ENCODE assay signal across 20 cellular contexts in the genomic region with DNA sequence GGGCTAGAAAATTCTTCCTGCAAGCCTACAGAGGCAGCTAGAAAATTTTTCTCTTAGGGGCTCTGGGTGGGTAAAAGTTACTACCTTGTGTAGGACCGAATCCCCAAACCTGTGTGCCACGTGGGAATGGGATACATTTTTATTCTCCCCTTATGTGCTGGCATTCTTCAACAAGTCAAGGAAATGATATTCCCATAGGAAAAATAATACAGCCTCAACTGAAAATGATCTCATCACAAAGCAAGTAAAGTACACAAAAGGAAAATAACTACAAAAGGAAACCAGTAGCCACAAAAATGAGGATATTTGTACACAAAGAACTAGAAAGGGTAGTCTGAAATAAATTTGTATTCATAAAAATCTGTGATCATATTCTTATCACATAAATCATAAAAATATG.
DNase-seq lines count a peak whose midpoint lies in the region; ATAC-seq and TF ChIP-seq lines count a peak whose summit lies in the region.
"Had no signal": no experiment of that assay in that cellular context is flagged by ENCODE, and none has a peak within 500 bp of the region (broad histone marks: within the 10 kb centered on the region; RNA-seq: fewer than 3 reads in every experiment).

No MANE protein-coding gene starts in this region.

- H3K27me3 ChIP-seq in ACC112 (ENCODE audit: insufficient read depth, low read length): no peaks in the 10 kb centered on the region
- H3K27me3 ChIP-seq in IMR-90 (ENCODE audit: control insufficient read depth, insufficient read depth, low read length): no peaks in the 10 kb centered on the region
- H3K27me3 ChIP-seq in neural progenitor cell: no peaks in the 10 kb centered on the region
- H3K27me3 ChIP-seq in GM23338 (ENCODE audit: insufficient read depth): no peaks in the 10 kb centered on the region
- peaks cover 5% of the 10 kb centered on the region for H3K27me3 ChIP-seq in effector memory CD4-positive, alpha-beta T cell (replicated peaks; ENCODE audit: control insufficient read depth, insufficient read depth, low read length, poor library complexity, severe bottlenecking)

- H2AFZ ChIP-seq in ACC112 (ENCODE audit: low read length, unreplicated experiment) (peak overlapping the region; percentile 39), IMR-90 (replicated peaks; ENCODE audit: low read length, poor library complexity) (no peak overlapping the region), neural progenitor cell (replicated peaks) (peak overlapping the region; percentile 40), GM23338 (no peak overlapping the region)

- peak overlapping the region; percentile 60 for H3K4me2 ChIP-seq in IMR-90 (ENCODE audit: low read depth, low read length)
- no peak overlapping the region for H3K4me2 ChIP-seq in neural progenitor cell
- no peak overlapping the region for H3K4me2 ChIP-seq in GM23338

- CTCF ChIA-PET in IMR-90 (lab: Yijun Ruan, JAX): interaction anchor here (0.6 kb wide), 1 partner anchor 75 kb away, joined by 3 read pairs; no protein-coding TSS in a partner anchor

- no peaks in the 10 kb centered on the region for H3K9me3 ChIP-seq in IMR-90 (ENCODE audit: control insufficient read depth, insufficient read depth, low read length)
- H3K9me3 ChIP-seq in neural progenitor cell (ENCODE audit: low read depth): no peaks in the 10 kb centered on the region
- no peaks in the 10 kb centered on the region for H3K9me3 ChIP-seq in effector memory CD4-positive, alpha-beta T cell (ENCODE audit: control insufficient read depth, low read length)

- H4K91ac ChIP-seq in IMR-90 (ENCODE audit: insufficient read depth, low read depth, low read length): no peak overlapping the region

- H2AK5ac ChIP-seq in IMR-90 (ENCODE audit: low read depth, low read length): no peak overlapping the region

- TF ChIP-seq CTCF in IMR-90 (conservative IDR thresholded peaks at IDR 0.05; ENCODE audit: low read depth, low read length): no peak
- no peak for TF ChIP-seq CTCF in neural progenitor cell (IDR thresholded peaks at IDR 0.05)
- TF ChIP-seq CTCF in GM23338 (conservative IDR thresholded peaks at IDR 0.05; ENCODE audit: low read depth in 2 of 2): no peak

- no peak for TF ChIP-seq RAD21 in IMR-90 (IDR thresholded peaks at IDR 0.05; ENCODE audit: low read length)

- no peaks in the 10 kb centered on the region for H3K79me1 ChIP-seq in IMR-90 (ENCODE audit: low read depth in 1 of 2, low read length in 2 of 2)

- in situ Hi-C loops in IMR-90 (cut with MboI; ENCODE audit: low sequenced_read_pairs): no loop called here

- H3K27ac ChIP-seq in ACC112 (ENCODE audit: low read depth, low read length) (0 out of 2 replicates have a peak overlapping the region, but pooled peaks have one; percentile 13), IMR-90 (ENCODE audit: insufficient read depth, low read length) (no peak overlapping the region), neural progenitor cell (no peak overlapping the region), GM23338 (ENCODE audit: low read depth) (no peak overlapping the region)
- H3K27ac ChIP-seq in effector memory CD4-positive, alpha-beta T cell (ENCODE audit: insufficient read depth, low read length, poor library complexity, severe bottlenecking): no peak overlapping the region
- H3K27ac ChIP-seq: HL-60 had no signal

- H3K27ac Mint-ChIP-seq in neural progenitor cell (no peak overlapping the region), GM23338 (no peak overlapping the region; the same call in 1 of the 2 replicates)
- H3K27ac Mint-ChIP-seq: B cell, CD14-positive monocyte, HFFc6 had no signal

- intact Hi-C loops in IMR-90 (cut with micrococcal nuclease): no loop called here

- DNase-seq in IMR-90 (no peak), dermis blood vessel endothelial cell (peak; percentile 45), neural progenitor cell (ENCODE audit: low spot score) (no peak), GM23338 (ENCODE audit: low spot score) (no peak)
- no peak for DNase-seq in effector memory CD4-positive, alpha-beta T cell
- DNase-seq: EL, HFFc6, KG1, NCI-H1092 treated with DMSO at 0.1 percent for 48 hours, NCI-H1436 treated with DMSO at 0.1 percent for 48 hours, NCI-H2029, NCI-H2227 treated with DMSO at 0.1 percent for 48 hours, NCI-H524, NCI-H82 had no signal

- dilution Hi-C loops in IMR-90 (cut with HindIII; ENCODE audit: low sequenced_read_pairs, unreplicated experiment): no loop called here

- H3K4me1 Mint-ChIP-seq in neural progenitor cell (no peaks in the 10 kb centered on the region), GM23338 (peaks cover 5% of the 10 kb centered on the region; the same call in 2 of the 3 replicates)
- H3K4me1 Mint-ChIP-seq: B cell, CD14-positive monocyte had no signal

- no CpG with 5 or more reads among the region's 2 CpGs for WGBS in IMR-90 (ENCODE audit: extremely low coverage in 2 of 2, insufficient read length in 1 of 2), 2 experiments

- H3K27me3 Mint-ChIP-seq in neural progenitor cell (ENCODE audit: insufficient read depth, low read depth) (no peaks in the 10 kb centered on the region), GM23338 (ENCODE audit: insufficient read depth, low read depth, poor library complexity) (no peaks in the 10 kb centered on the region)
- H3K27me3 Mint-ChIP-seq: B cell had no signal

- H3K4me3 ChIP-seq in ACC112 (ENCODE audit: low read depth, low read length): no peak overlapping the region
- no peak overlapping the region for H3K4me3 ChIP-seq in IMR-90 (ENCODE audit: insufficient read depth, low read depth, low read length)
- H3K4me3 ChIP-seq in neural progenitor cell: no peak overlapping the region
- no peak overlapping the region for H3K4me3 ChIP-seq in GM23338
- H3K4me3 ChIP-seq in effector memory CD4-positive, alpha-beta T cell (ENCODE audit: insufficient read depth, low read depth, low read length, poor library complexity, severe bottlenecking): no peak overlapping the region

- no peak overlapping the region for H2AK9ac ChIP-seq in IMR-90 (replicated peaks; ENCODE audit: low read depth, low read length, poor library complexity)

- peak overlapping the region; percentile 61; the same call in 1 of the 2 replicates for H2BK20ac ChIP-seq in IMR-90 (ENCODE audit: low read depth, low read length)

- peak overlapping the region; percentile 25; the same call in 1 of the 2 replicates for H2BK120ac ChIP-seq in IMR-90 (ENCODE audit: low read depth, low read length)

- POLR2A ChIA-PET in IMR-90 (lab: Charles Lee; ENCODE audit: unreplicated experiment): no interaction called here

- H3K36me3 Mint-ChIP-seq in neural progenitor cell (no peaks in the 10 kb centered on the region), GM23338 (ENCODE audit: low read depth) (no peaks in the 10 kb centered on the region)
- H3K36me3 Mint-ChIP-seq: CD14-positive monocyte had no signal

- 0 out of 2 replicates have a peak overlapping the region, but pooled peaks have one; percentile 1 for H3K14ac ChIP-seq in IMR-90 (replicated peaks; ENCODE audit: low read depth, low read length)

- peak overlapping the region; percentile 41; the same call in 1 of the 2 replicates for H3K4ac ChIP-seq in IMR-90 (ENCODE audit: low read depth, low read length)

- no peaks in the 10 kb centered on the region for H3F3A ChIP-seq in neural progenitor cell (ENCODE audit: low read depth)
- no peaks in the 10 kb centered on the region for H3F3A ChIP-seq in GM23338 (replicated peaks; ENCODE audit: low read depth)

- H3K56ac ChIP-seq in IMR-90 (ENCODE audit: extremely low read depth, insufficient read depth, low read length): no peak overlapping the region

- H3K9ac ChIP-seq in IMR-90 (ENCODE audit: low read depth, low read length) (no peak overlapping the region), neural progenitor cell (no peak overlapping the region)

- H3K4me1 ChIP-seq in ACC112 (ENCODE audit: control insufficient read depth, insufficient read depth, low read length, unreplicated experiment) (peaks cover 43% of the 10 kb centered on the region), IMR-90 (ENCODE audit: control insufficient read depth, insufficient read depth, low read length) (peaks cover 11% of the 10 kb centered on the region), neural progenitor cell (peaks cover 4% of the 10 kb centered on the region), GM23338 (ENCODE audit: insufficient read depth) (no peaks in the 10 kb centered on the region)
- no peaks in the 10 kb centered on the region for H3K4me1 ChIP-seq in effector memory CD4-positive, alpha-beta T cell (ENCODE audit: control insufficient read depth, insufficient read depth, low read length, poor library complexity, severe bottlenecking)

- H3K18ac ChIP-seq in IMR-90 (ENCODE audit: low read depth, low read length): no peak overlapping the region

- no peaks in the 10 kb centered on the region for H3K9me3 Mint-ChIP-seq in neural progenitor cell
- no peaks in the 10 kb centered on the region for H3K9me3 Mint-ChIP-seq in GM23338
- H3K9me3 Mint-ChIP-seq: CD14-positive monocyte, HFFc6 had no signal

- H4K5ac ChIP-seq in IMR-90 (ENCODE audit: low read depth, low read length): no peak overlapping the region

- no TSS peak for BruUV-seq in IMR-90 (replicated peaks; lab: Mats Ljungman, UMichigan)

- peak overlapping the region in 1 of 2 experiments; percentile 54; a peak in 1 of 4 replicates for H4K8ac ChIP-seq in IMR-90 (ENCODE audit: low read depth in 2 of 2, low read length in 2 of 2)

- no peak overlapping the region for H2BK15ac ChIP-seq in IMR-90 (ENCODE audit: low read depth, low read length)

- no peak overlapping the region for H2BK5ac ChIP-seq in IMR-90 (ENCODE audit: low read depth, low read length, poor library complexity, severe bottlenecking)

- H4K20me1 ChIP-seq in IMR-90 (ENCODE audit: insufficient read depth, low read length) (no peaks in the 10 kb centered on the region), neural progenitor cell (ENCODE audit: low read depth) (no peaks in the 10 kb centered on the region), GM23338 (replicated peaks; ENCODE audit: insufficient read depth) (no peaks in the 10 kb centered on the region)

- TF ChIP-seq POLR2A in IMR-90 (IDR thresholded peaks at IDR 0.05; ENCODE audit: low read depth, low read length): no peak

- no peaks in the 10 kb centered on the region for H3K9me2 ChIP-seq in GM23338 (ENCODE audit: insufficient read depth)

- no peaks in the 10 kb centered on the region; the same call in none of the 2 replicates for H3K9me1 ChIP-seq in IMR-90 (ENCODE audit: insufficient read depth, low read length)

- H3K36me3 ChIP-seq in ACC112 (ENCODE audit: insufficient read depth, low read length): no peaks in the 10 kb centered on the region
- H3K36me3 ChIP-seq in IMR-90 (ENCODE audit: control insufficient read depth, insufficient read depth, low read length): no peaks in the 10 kb centered on the region
- H3K36me3 ChIP-seq in neural progenitor cell: no peaks in the 10 kb centered on the region
- H3K36me3 ChIP-seq in GM23338 (ENCODE audit: insufficient read depth): no peaks in the 10 kb centered on the region
- no peaks in the 10 kb centered on the region for H3K36me3 ChIP-seq in effector memory CD4-positive, alpha-beta T cell (ENCODE audit: control insufficient read depth, insufficient read depth, low read length)

- H3K23ac ChIP-seq in IMR-90 (ENCODE audit: low read depth, low read length): 0 out of 2 replicates have a peak overlapping the region, but pooled peaks have one; percentile 64

- ATAC-seq in IMR-90 (ENCODE audit: low read depth) (no peak), GM23338 (no peak), SK-N-SH treated with all-trans-retinoic acid at 6 μM for 48 hours (no peak), HG03571 (IDR thresholded peaks at IDR 0.05; ENCODE audit: unreplicated experiment) (no peak)

- H3K79me2 ChIP-seq in ACC112 (ENCODE audit: control insufficient read depth, insufficient read depth, low read length, unreplicated experiment): no peaks in the 10 kb centered on the region
- H3K79me2 ChIP-seq in neural progenitor cell (ENCODE audit: low read depth): no peaks in the 10 kb centered on the region
- H3K79me2 ChIP-seq in GM23338 (replicated peaks; ENCODE audit: insufficient read depth): no peaks in the 10 kb centered on the region

- H3K4me3 Mint-ChIP-seq in neural progenitor cell: no peak overlapping the region
- no peak overlapping the region for H3K4me3 Mint-ChIP-seq in GM23338
- H3K4me3 Mint-ChIP-seq: B cell, CD14-positive monocyte, HFFc6 had no signal

Comparison
In these comparisons a context has a peak if more than half of its experiments do, and no peak if none do; other contexts are left out.
1. H2AFZ ChIP-seq: peak in ACC112 (single experiment) and neural progenitor cell (single experiment); none in IMR-90 (single experiment) and GM23338 (single experiment).